In genomic region chr22:38310518-38311330, GRCh38 we compare ENCODE assay signal across 9 cellular contexts. TPM values are rescaled to one million over a fixed set of nuclear protein-coding genes. Genes with fewer than 3 reads are reported as not detected.
A peak's percentile ranks its signal among the peaks of the same experiment; 100 is the strongest.
DNase-seq lines count a peak whose midpoint lies in the region; ATAC-seq and TF ChIP-seq lines count a peak whose summit lies in the region.
"Had no signal": no experiment of that assay in that cellular context is flagged by ENCODE, and none has a peak within 500 bp of the region (broad histone marks: within the 10 kb centered on the region; RNA-seq: fewer than 3 reads in every experiment).

No MANE protein-coding gene starts in this region.

- H3K27me3 ChIP-seq in MM.1S (replicated peaks; ENCODE audit: insufficient read depth, low read length) = no peaks in the 10 kb centered on the region

- no peaks in the 10 kb centered on the region for H3K9me3 Mint-ChIP-seq in naive B cell

- ATAC-seq in naive B cell (ENCODE audit: low read depth in 2 of 2) = no peak

- H3K27me3 Mint-ChIP-seq in naive B cell = no peaks in the 10 kb centered on the region

- peaks cover 98% of the 10 kb centered on the region for H3K79me2 ChIP-seq in MM.1S (ENCODE audit: low read length)

- peak overlapping the region in 5 of 8 donors; percentile 12 to 68 (median 30) for H3K4me3 Mint-ChIP-seq in naive B cell

- H3K36me3 ChIP-seq in MM.1S (replicated peaks; ENCODE audit: insufficient read depth, low read length) = no peaks in the 10 kb centered on the region

- peak overlapping the region; percentile 24; the same call in 1 of the 2 replicates for H3K9ac ChIP-seq in MM.1S (ENCODE audit: low read length)

- peak overlapping the region; percentile 24; the same call in 1 of the 2 replicates for H3K4me3 ChIP-seq in MM.1S (ENCODE audit: low read length)

- 0 out of 2 replicates have a peak overlapping the region, but pooled peaks have one; percentile 5 for H3K27ac ChIP-seq in 22Rv1
- peak overlapping the region; percentile 93; the same call in 1 of the 2 replicates for H3K27ac ChIP-seq in MM.1S (ENCODE audit: low read length)
- peak overlapping the region; percentile 50 for H3K27ac ChIP-seq in cingulate gyrus (ENCODE audit: low read depth, low read length)

- H3K4me1 ChIP-seq in MM.1S (ENCODE audit: low read length) = peaks cover 67% of the 10 kb centered on the region

- H3F3A ChIP-seq in MM.1S (ENCODE audit: insufficient read depth, low read length) = peaks cover 89% of the 10 kb centered on the region

- peaks cover 36% of the 10 kb centered on the region; the same call in 1 of the 2 replicates for H4K20me1 ChIP-seq in MM.1S (ENCODE audit: insufficient read depth, low read length)

- H3K36me3 Mint-ChIP-seq in naive B cell = no peaks in the 10 kb centered on the region

- no peaks in the 10 kb centered on the region for H3K9me2 ChIP-seq in MM.1S (replicated peaks; ENCODE audit: insufficient read depth, low read length)

- H3K4me1 Mint-ChIP-seq in naive B cell = peaks cover 61 to 75% (median 64%) of the 10 kb centered on the region in 3 donors

- no peaks in the 10 kb centered on the region for H3K9me3 ChIP-seq in MM.1S (replicated peaks; ENCODE audit: insufficient read depth, low read length)

- no peak for TF ChIP-seq CTCF in 22Rv1 (IDR thresholded peaks at IDR 0.05)
- TF ChIP-seq CTCF in MM.1S (IDR thresholded peaks at IDR 0.05; ENCODE audit: low read length) = no peak

- peak overlapping the region; percentile 99 for H3K4me2 ChIP-seq in MM.1S (ENCODE audit: low read depth, low read length)

- peak overlapping the region in 4 of 6 donors; percentile 16 to 91 (median 81) for H3K27ac Mint-ChIP-seq in naive B cell

- H2AFZ ChIP-seq in MM.1S (ENCODE audit: low read length) = no peak overlapping the region

- DNase-seq in MM.1S = no peak
- DNase-seq in naive B cell = no peak
- DNase-seq in SIG-M5 treated with dmso at 0.1 percent for 504 hours (lab: John Stamatoyannopoulos, UW; ENCODE audit: unreplicated experiment) = no peak
- DNase-seq in NCI-H1417 (lab: John Stamatoyannopoulos, UW) = no peak
- no peak for DNase-seq in NCI-H524 treated with DMSO at 0.1 percent for 48 hours (lab: John Stamatoyannopoulos, UW)
- no peak for DNase-seq in GF-D8 (lab: John Stamatoyannopoulos, UW)
- DNase-seq: NCI-H774 had no signal

RNA-seq across cellular contexts. Expression of gene CSNK1E, which starts 6.5 kb away (rescaled TPM):
- polyA plus RNA-seq in naive B cell (ENCODE audit: low read depth in 6 of 6) = 10 to 100 TPM in 3 of 6 donors, 1 to 10 TPM in 3; 5.8 to 19.6 (median 10.0) TPM

RNA-seq across cellular contexts. Expression of gene TMEM184B, which starts 37.9 kb away (rescaled TPM):
- 1 to 10 TPM in 5 of 6 donors, not detected in 1; 1.8 to 5.9 (median 4.1) TPM for polyA plus RNA-seq in naive B cell (ENCODE audit: low read depth in 6 of 6)

Comparison
In these comparisons a context has a peak if more than half of its experiments do, and no peak if none do; other contexts are left out.
1. H3K27ac ChIP-seq: peak in every context shown above with its lines; median percentile 93 in MM.1S; 50 in cingulate gyrus; 5 in 22Rv1.